Comparison of ENCODE assay signal across 18 cellular contexts in genomic region chr10:80829562-80829961, GRCh38.
DNase-seq lines count a peak whose midpoint lies in the region; ATAC-seq, FAIRE-seq and TF ChIP-seq lines count a peak whose summit lies in the region.
"Had no signal": no experiment of that assay in that cellular context is flagged by ENCODE, and none has a peak within 500 bp of the region (broad histone marks: within the 10 kb centered on the region; RNA-seq: fewer than 3 reads in every experiment).

No MANE protein-coding gene starts in this region.

- H4K20me1 ChIP-seq in H9 (ENCODE audit: control insufficient read depth, insufficient read depth, insufficient read length) = no peaks in the 10 kb centered on the region
- H4K20me1 ChIP-seq: BLaER1 had no signal

- no peaks in the 10 kb centered on the region for H3K9me3 ChIP-seq in H9 (ENCODE audit: control insufficient read depth, low read depth, low read length)

- no peak overlapping the region for H3K14ac ChIP-seq in H9 (ENCODE audit: insufficient read depth, low read length)

- TF ChIP-seq CTCF in H9 (conservative IDR thresholded peaks at IDR 0.05) (0 out of 3 replicates have a peak, but pooled peaks have one; percentile 16), WTC11 (IDR thresholded peaks at IDR 0.05) (no peak)

- CTCF ChIA-PET in WTC11 (lab: Charles Lee) = interaction anchor here (1.2 to 1.3 kb wide), 2 partner anchors 66 to 94 kb away, joined by 3 read pairs; no protein-coding TSS in a partner anchor

- H2BK120ac ChIP-seq in H9 (ENCODE audit: low read depth, low read length, poor library complexity, severe bottlenecking) = no peak overlapping the region

- H3K27ac ChIP-seq in H9 (ENCODE audit: insufficient read length, low read depth, low read length) = no peak overlapping the region
- H3K27ac ChIP-seq: BLaER1, GM23248, HL-60 had no signal

- peaks cover 4% of the 10 kb centered on the region; the same call in 1 of the 2 replicates for H3K27me3 Mint-ChIP-seq in H9 (ENCODE audit: low read depth)
- H3K27me3 Mint-ChIP-seq in WTC11 (ENCODE audit: low read depth) = peaks cover 3% of the 10 kb centered on the region; the same call in 1 of the 2 replicates

- no peak overlapping the region for H2AK5ac ChIP-seq in H9 (ENCODE audit: insufficient read length, low read length)

- H3K27me3 ChIP-seq in H9 (ENCODE audit: insufficient read depth, low read length) = no peaks in the 10 kb centered on the region
- H3K27me3 ChIP-seq: BLaER1 had no signal

- H3K36me3 Mint-ChIP-seq in H9 (ENCODE audit: insufficient read depth in 1 of 3, low read depth in 3 of 3) (peaks cover 0 to 4% (median 0%) of the 10 kb centered on the region in 3 experiments; a peak in 1 of 7 replicates), WTC11 (peaks cover 13% of the 10 kb centered on the region)
- H3K36me3 Mint-ChIP-seq: CD8-positive, alpha-beta T cell had no signal

- H3K79me2 ChIP-seq in H9 (ENCODE audit: insufficient read depth, low read length) = no peaks in the 10 kb centered on the region

- no peak overlapping the region for H4K5ac ChIP-seq in H9 (ENCODE audit: insufficient read length, low read depth, low read length)

- no peak overlapping the region for H3T11ph ChIP-seq in H9 (ENCODE audit: low read length)

- H2AFZ ChIP-seq in H9 (ENCODE audit: low read length) = no peak overlapping the region
- H2AFZ ChIP-seq: GM23248 had no signal

- no peak overlapping the region for H2BK15ac ChIP-seq in H9 (ENCODE audit: low read depth, low read length)

- H3K9me3 Mint-ChIP-seq in H9 = peaks cover 12% of the 10 kb centered on the region in 2 experiments
- H3K9me3 Mint-ChIP-seq in WTC11 = peaks cover 21% of the 10 kb centered on the region

- H3K9ac ChIP-seq in H9 (ENCODE audit: extremely low read depth, insufficient read length, low read length) = no peak overlapping the region
- H3K9ac ChIP-seq: BLaER1, GM23248 had no signal

- H4K8ac ChIP-seq in H9 (replicated peaks; ENCODE audit: insufficient read length, low read depth, low read length) = no peak overlapping the region

- H3K18ac ChIP-seq in H9 (ENCODE audit: insufficient read length, low read depth, low read length) = no peak overlapping the region

- H3K4me2 ChIP-seq in H9 (ENCODE audit: insufficient read depth, insufficient read length, low read length) = no peak overlapping the region
- H3K4me2 ChIP-seq: BLaER1 had no signal

- POLR2A ChIA-PET in WTC11 (lab: Charles Lee) = no interaction called here

- H3K56ac ChIP-seq in H9 (ENCODE audit: insufficient read length, low read depth, low read length) = no peak overlapping the region

- no peak overlapping the region for H4K91ac ChIP-seq in H9 (ENCODE audit: insufficient read length, low read depth, low read length)

- H2BK12ac ChIP-seq in H9 (ENCODE audit: insufficient read length, low read depth, low read length) = no peak overlapping the region

- H2BK5ac ChIP-seq in H9 (ENCODE audit: insufficient read length, low read length) = no peak overlapping the region

- H3K4me3 Mint-ChIP-seq in H9 (no peak overlapping the region), WTC11 (no peak overlapping the region)
- H3K4me3 Mint-ChIP-seq: CD8-positive, alpha-beta T cell had no signal

- DNase-seq in NCI-H1105 treated with DMSO at 0.1 percent for 48 hours (lab: John Stamatoyannopoulos, UW) (peak; percentile 2), NCI-H1105 (lab: John Stamatoyannopoulos, UW) (no peak), H9 (no peak), WTC11 (ENCODE audit: low spot score) (no peak), SHP77 (lab: John Stamatoyannopoulos, UW) (no peak), urothelium cell line (ENCODE audit: low spot score) (no peak), inferior parietal cortex (ENCODE audit: extremely low spot score) (no peak)
- DNase-seq: 8988T; Calu3; CD8-positive, alpha-beta T cell; GM23248; HCEC 1CT; IMR-90 had no signal

- H3K4me1 Mint-ChIP-seq in H9 = peaks cover 3% of the 10 kb centered on the region in 2 experiments; a peak in 3 of 4 replicates
- peaks cover 3% of the 10 kb centered on the region for H3K4me1 Mint-ChIP-seq in WTC11

- FAIRE-seq in urothelium cell line (lab: Jason Lieb, UNC) = no peak
- FAIRE-seq: G401.6, GM12891, HTR-8/SVneo had no signal

- H3K4ac ChIP-seq in H9 (ENCODE audit: low read depth, low read length) = no peak overlapping the region

- no peak overlapping the region for H2BK20ac ChIP-seq in H9 (ENCODE audit: low read depth, low read length, poor library complexity, severe bottlenecking)

- H3K23me2 ChIP-seq in H9 (ENCODE audit: insufficient read length, low read depth, low read length, poor library complexity, severe bottlenecking) = no peaks in the 10 kb centered on the region

- no peaks in the 10 kb centered on the region for H3K79me1 ChIP-seq in H9 (ENCODE audit: insufficient read depth, low read depth, low read length, poor library complexity, severe bottlenecking)

- H3K27ac Mint-ChIP-seq in H9 = no peak overlapping the region
- H3K27ac Mint-ChIP-seq in WTC11 = no peak overlapping the region
- H3K27ac Mint-ChIP-seq: CD8-positive, alpha-beta T cell had no signal

- H3K4me1 ChIP-seq in H9 (ENCODE audit: insufficient read depth, low read length) = no peaks in the 10 kb centered on the region
- H3K4me1 ChIP-seq: BLaER1 had no signal

- H3K23ac ChIP-seq in H9 (ENCODE audit: insufficient read length, low read depth, low read length) = no peak overlapping the region

- peak; percentile 46; the same call in 1 of the 2 replicates for ATAC-seq in WTC11
- ATAC-seq: CD8-positive, alpha-beta T cell had no signal

TF ChIP-seq in WTC11, 78 proteins besides CTCF, POLR2A, EP300 and RAD21:
- TF ChIP-seq, protein P1, sequence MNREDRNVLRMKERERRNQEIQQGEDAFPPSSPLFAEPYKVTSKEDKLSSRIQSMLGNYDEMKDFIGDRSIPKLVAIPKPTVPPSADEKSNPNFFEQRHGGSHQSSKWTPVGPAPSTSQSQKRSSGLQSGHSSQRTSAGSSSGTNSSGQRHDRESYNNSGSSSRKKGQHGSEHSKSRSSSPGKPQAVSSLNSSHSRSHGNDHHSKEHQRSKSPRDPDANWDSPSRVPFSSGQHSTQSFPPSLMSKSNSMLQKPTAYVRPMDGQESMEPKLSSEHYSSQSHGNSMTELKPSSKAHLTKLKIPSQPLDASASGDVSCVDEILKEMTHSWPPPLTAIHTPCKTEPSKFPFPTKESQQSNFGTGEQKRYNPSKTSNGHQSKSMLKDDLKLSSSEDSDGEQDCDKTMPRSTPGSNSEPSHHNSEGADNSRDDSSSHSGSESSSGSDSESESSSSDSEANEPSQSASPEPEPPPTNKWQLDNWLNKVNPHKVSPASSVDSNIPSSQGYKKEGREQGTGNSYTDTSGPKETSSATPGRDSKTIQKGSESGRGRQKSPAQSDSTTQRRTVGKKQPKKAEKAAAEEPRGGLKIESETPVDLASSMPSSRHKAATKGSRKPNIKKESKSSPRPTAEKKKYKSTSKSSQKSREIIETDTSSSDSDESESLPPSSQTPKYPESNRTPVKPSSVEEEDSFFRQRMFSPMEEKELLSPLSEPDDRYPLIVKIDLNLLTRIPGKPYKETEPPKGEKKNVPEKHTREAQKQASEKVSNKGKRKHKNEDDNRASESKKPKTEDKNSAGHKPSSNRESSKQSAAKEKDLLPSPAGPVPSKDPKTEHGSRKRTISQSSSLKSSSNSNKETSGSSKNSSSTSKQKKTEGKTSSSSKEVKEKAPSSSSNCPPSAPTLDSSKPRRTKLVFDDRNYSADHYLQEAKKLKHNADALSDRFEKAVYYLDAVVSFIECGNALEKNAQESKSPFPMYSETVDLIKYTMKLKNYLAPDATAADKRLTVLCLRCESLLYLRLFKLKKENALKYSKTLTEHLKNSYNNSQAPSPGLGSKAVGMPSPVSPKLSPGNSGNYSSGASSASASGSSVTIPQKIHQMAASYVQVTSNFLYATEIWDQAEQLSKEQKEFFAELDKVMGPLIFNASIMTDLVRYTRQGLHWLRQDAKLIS (CRISPR knock-in tag; IDR thresholded peaks at IDR 0.05; ENCODE audit: borderline replicate concordance) = no peak
- TF ChIP-seq ZNF423 (CRISPR knock-in tag; IDR thresholded peaks at IDR 0.05) = no peak
- TF ChIP-seq, protein P2, sequence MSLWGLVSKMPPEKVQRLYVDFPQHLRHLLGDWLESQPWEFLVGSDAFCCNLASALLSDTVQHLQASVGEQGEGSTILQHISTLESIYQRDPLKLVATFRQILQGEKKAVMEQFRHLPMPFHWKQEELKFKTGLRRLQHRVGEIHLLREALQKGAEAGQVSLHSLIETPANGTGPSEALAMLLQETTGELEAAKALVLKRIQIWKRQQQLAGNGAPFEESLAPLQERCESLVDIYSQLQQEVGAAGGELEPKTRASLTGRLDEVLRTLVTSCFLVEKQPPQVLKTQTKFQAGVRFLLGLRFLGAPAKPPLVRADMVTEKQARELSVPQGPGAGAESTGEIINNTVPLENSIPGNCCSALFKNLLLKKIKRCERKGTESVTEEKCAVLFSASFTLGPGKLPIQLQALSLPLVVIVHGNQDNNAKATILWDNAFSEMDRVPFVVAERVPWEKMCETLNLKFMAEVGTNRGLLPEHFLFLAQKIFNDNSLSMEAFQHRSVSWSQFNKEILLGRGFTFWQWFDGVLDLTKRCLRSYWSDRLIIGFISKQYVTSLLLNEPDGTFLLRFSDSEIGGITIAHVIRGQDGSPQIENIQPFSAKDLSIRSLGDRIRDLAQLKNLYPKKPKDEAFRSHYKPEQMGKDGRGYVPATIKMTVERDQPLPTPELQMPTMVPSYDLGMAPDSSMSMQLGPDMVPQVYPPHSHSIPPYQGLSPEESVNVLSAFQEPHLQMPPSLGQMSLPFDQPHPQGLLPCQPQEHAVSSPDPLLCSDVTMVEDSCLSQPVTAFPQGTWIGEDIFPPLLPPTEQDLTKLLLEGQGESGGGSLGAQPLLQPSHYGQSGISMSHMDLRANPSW (CRISPR knock-in tag; conservative IDR thresholded peaks at IDR 0.05; ENCODE audit: low read depth) = no peak
- TF ChIP-seq, protein P3, sequence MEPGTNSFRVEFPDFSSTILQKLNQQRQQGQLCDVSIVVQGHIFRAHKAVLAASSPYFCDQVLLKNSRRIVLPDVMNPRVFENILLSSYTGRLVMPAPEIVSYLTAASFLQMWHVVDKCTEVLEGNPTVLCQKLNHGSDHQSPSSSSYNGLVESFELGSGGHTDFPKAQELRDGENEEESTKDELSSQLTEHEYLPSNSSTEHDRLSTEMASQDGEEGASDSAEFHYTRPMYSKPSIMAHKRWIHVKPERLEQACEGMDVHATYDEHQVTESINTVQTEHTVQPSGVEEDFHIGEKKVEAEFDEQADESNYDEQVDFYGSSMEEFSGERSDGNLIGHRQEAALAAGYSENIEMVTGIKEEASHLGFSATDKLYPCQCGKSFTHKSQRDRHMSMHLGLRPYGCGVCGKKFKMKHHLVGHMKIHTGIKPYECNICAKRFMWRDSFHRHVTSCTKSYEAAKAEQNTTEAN (CRISPR knock-in tag; IDR thresholded peaks at IDR 0.05) = no peak
